In genomic region chr14:100540141-100540925, GRCh38 we compare ENCODE assay signal across 12 cellular contexts. TPM values are rescaled to one million over a fixed set of nuclear protein-coding genes. Genes with fewer than 3 reads are reported as not detected.
A peak's percentile ranks its signal among the peaks of the same experiment; 100 is the strongest.
DNase-seq lines count a peak whose midpoint lies in the region; ATAC-seq, FAIRE-seq and TF ChIP-seq lines count a peak whose summit lies in the region.
"Had no signal": no experiment of that assay in that cellular context is flagged by ENCODE, and none has a peak within 500 bp of the region (broad histone marks: within the 10 kb centered on the region; RNA-seq: fewer than 3 reads in every experiment).

No MANE protein-coding gene starts in this region.

- H3K27ac ChIP-seq in right atrium auricular region (no peak overlapping the region), WERI-Rb-1 (no peak overlapping the region)
- H3K27ac ChIP-seq: stomach had no signal

- H3K27me3 ChIP-seq in right atrium auricular region (no peaks in the 10 kb centered on the region), WERI-Rb-1 (ENCODE audit: insufficient read depth, low read depth, severe bottlenecking) (no peaks in the 10 kb centered on the region)
- H3K27me3 ChIP-seq: stomach had no signal

- no peaks in the 10 kb centered on the region for H3K36me3 ChIP-seq in right atrium auricular region
- no peaks in the 10 kb centered on the region for H3K36me3 ChIP-seq in WERI-Rb-1
- H3K36me3 ChIP-seq: stomach had no signal

- H3K4me3 ChIP-seq in right atrium auricular region (no peak overlapping the region), WERI-Rb-1 (ENCODE audit: low read depth, low read length) (no peak overlapping the region)
- H3K4me3 ChIP-seq: stomach had no signal

- TF ChIP-seq CTCF in right atrium auricular region (IDR thresholded peaks at IDR 0.05), result no peak
- peak; percentile 74 for TF ChIP-seq CTCF in WERI-Rb-1 (IDR thresholded peaks at IDR 0.05; ENCODE audit: low read depth, low read length)

- DNase-seq in Right ventricle myocardium superior (peak; percentile 29), right atrium auricular region (ENCODE audit: low spot score) (no peak), WERI-Rb-1 (peak; percentile 56), islet precursor cell (peak; percentile 86), frontal cortex (ENCODE audit: low spot score in 2 of 2) (no peak), nucleus accumbens (lab: John Stamatoyannopoulos, UW) (no peak)
- DNase-seq in activated CD4-positive, CD25-positive, alpha-beta regulatory T cell (lab: John Stamatoyannopoulos, UW), result no peak
- DNase-seq: activated T-cell treated with anti-CD3 and anti-CD28 coated beads, Interleukin-2, amount 50 U/mL, for 48 hours; effector CD4-positive, alpha-beta T cell; NCI-H1436 treated with DMSO at 0.1 percent for 48 hours; stomach had no signal

- no peak for FAIRE-seq in frontal cortex (lab: Jason Lieb, UNC)

- H3K9me3 ChIP-seq in right atrium auricular region (no peaks in the 10 kb centered on the region), WERI-Rb-1 (ENCODE audit: severe bottlenecking) (no peaks in the 10 kb centered on the region)
- H3K9me3 ChIP-seq: stomach had no signal

- no peaks in the 10 kb centered on the region for H3K4me1 ChIP-seq in right atrium auricular region
- H3K4me1 ChIP-seq: stomach had no signal

- intact Hi-C loops in Right ventricle myocardium superior (cut with DNase I), result no loop called here

- ATAC-seq in Right ventricle myocardium superior (ENCODE audit: poor library complexity) (no peak), GM18867 (IDR thresholded peaks at IDR 0.05; ENCODE audit: unreplicated experiment) (no peak)

RNA-seq across cellular contexts. Expression of gene BEGAIN, which starts 46.9 kb away (rescaled TPM):
- total RNA-seq in Right ventricle myocardium superior, result 0.46 TPM
- total RNA-seq in right atrium auricular region, result 1 to 10 TPM in 1 of 2 donors, under 1 TPM in 1; 0.93 to 5.7 TPM
- 8.6 TPM for total RNA-seq in frontal cortex

Comparison
In these comparisons a context has a peak if more than half of its experiments do, and no peak if none do; other contexts are left out.
1. DNase-seq: peak in Right ventricle myocardium superior (single experiment), WERI-Rb-1 (single experiment) and islet precursor cell (single experiment); none in right atrium auricular region (single experiment), activated CD4-positive, CD25-positive, alpha-beta regulatory T cell (0 of 4), frontal cortex (0 of 2) and nucleus accumbens (0 of 56).